In the genomic region with DNA sequence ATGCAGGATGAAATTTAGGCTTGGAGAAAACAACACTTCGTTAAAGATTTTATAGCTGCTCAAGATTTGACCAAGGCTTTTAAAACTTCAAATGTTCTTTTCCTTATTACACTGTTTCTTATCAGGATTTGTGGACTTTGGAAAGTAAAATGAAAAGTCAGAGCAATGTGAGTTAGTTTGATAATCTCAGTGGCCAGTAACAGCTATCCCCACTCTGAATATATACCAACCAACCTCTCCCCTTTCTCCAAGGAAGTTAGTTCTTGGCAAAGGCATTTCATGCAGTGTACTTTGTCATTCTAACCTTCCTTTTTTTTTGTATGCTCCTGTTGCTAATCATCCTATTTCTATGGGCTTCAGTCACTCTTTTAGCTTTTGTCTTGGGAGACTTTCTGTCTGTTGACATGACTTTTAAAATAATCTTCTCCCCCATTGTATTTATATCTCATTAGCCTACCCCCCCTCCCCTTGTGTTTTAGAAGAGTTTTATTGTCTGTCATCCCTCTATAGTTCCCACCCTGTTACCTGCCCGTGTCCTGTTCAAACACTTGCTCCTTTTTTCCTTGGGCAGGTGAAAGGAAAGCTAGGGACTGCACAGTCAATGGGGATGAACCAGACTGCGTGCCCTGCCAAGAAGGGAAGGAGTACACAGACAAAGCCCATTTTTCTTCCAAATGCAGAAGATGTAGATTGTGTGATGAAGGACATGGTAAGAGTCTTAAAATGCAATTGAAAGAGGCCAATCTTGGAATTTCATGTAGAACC, we compare ENCODE assay signal across 1 cellular context.
TF ChIP-seq lines count a peak whose summit lies in the region.

No MANE protein-coding gene starts in this region.

TF ChIP-seq in GM23338, 12 proteins besides CTCF, POLR2A, EP300 and RAD21 (continued from another document):
- TF ChIP-seq, protein P1, sequence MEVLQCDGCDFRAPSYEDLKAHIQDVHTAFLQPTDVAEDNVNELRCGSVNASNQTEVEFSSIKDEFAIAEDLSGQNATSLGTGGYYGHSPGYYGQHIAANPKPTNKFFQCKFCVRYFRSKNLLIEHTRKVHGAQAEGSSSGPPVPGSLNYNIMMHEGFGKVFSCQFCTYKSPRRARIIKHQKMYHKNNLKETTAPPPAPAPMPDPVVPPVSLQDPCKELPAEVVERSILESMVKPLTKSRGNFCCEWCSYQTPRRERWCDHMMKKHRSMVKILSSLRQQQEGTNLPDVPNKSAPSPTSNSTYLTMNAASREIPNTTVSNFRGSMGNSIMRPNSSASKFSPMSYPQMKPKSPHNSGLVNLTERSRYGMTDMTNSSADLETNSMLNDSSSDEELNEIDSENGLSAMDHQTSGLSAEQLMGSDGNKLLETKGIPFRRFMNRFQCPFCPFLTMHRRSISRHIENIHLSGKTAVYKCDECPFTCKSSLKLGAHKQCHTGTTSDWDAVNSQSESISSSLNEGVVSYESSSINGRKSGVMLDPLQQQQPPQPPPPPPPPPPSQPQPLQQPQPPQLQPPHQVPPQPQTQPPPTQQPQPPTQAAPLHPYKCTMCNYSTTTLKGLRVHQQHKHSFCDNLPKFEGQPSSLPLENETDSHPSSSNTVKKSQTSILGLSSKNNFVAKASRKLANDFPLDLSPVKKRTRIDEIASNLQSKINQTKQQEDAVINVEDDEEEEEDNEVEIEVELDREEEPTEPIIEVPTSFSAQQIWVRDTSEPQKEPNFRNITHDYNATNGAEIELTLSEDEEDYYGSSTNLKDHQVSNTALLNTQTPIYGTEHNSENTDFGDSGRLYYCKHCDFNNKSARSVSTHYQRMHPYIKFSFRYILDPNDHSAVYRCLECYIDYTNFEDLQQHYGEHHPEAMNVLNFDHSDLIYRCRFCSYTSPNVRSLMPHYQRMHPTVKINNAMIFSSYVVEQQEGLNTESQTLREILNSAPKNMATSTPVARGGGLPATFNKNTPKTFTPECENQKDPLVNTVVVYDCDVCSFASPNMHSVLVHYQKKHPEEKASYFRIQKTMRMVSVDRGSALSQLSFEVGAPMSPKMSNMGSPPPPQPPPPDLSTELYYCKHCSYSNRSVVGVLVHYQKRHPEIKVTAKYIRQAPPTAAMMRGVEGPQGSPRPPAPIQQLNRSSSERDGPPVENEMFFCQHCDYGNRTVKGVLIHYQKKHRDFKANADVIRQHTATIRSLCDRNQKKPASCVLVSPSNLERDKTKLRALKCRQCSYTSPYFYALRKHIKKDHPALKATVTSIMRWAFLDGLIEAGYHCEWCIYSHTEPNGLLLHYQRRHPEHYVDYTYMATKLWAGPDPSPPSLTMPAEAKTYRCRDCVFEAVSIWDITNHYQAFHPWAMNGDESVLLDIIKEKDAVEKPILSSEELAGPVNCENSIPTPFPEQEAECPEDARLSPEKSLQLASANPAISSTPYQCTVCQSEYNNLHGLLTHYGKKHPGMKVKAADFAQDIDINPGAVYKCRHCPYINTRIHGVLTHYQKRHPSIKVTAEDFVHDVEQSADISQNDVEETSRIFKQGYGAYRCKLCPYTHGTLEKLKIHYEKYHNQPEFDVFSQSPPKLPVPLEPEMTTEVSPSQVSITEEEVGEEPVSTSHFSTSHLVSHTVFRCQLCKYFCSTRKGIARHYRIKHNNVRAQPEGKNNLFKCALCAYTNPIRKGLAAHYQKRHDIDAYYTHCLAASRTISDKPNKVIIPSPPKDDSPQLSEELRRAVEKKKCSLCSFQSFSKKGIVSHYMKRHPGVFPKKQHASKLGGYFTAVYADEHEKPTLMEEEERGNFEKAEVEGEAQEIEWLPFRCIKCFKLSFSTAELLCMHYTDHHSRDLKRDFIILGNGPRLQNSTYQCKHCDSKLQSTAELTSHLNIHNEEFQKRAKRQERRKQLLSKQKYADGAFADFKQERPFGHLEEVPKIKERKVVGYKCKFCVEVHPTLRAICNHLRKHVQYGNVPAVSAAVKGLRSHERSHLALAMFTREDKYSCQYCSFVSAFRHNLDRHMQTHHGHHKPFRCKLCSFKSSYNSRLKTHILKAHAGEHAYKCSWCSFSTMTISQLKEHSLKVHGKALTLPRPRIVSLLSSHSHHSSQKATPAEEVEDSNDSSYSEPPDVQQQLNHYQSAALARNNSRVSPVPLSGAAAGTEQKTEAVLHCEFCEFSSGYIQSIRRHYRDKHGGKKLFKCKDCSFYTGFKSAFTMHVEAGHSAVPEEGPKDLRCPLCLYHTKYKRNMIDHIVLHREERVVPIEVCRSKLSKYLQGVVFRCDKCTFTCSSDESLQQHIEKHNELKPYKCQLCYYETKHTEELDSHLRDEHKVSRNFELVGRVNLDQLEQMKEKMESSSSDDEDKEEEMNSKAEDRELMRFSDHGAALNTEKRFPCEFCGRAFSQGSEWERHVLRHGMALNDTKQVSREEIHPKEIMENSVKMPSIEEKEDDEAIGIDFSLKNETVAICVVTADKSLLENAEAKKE (CRISPR knock-in tag; IDR thresholded peaks at IDR 0.05) = no peak
- no peak for TF ChIP-seq ZNF331 (CRISPR knock-in tag; IDR thresholded peaks at IDR 0.05; ENCODE audit: low read depth)
- TF ChIP-seq CREB1 (CRISPR knock-in tag; IDR thresholded peaks at IDR 0.05; ENCODE audit: low read depth) = no peak
- no peak for TF ChIP-seq NANOG (IDR thresholded peaks at IDR 0.05; ENCODE audit: borderline replicate concordance)
- no peak for TF ChIP-seq JUNB (IDR thresholded peaks at IDR 0.05; ENCODE audit: unreplicated experiment)
- TF ChIP-seq POLR2AphosphoS5 (IDR thresholded peaks at IDR 0.05; ENCODE audit: low read depth) = no peak
- TF ChIP-seq, protein P2, sequence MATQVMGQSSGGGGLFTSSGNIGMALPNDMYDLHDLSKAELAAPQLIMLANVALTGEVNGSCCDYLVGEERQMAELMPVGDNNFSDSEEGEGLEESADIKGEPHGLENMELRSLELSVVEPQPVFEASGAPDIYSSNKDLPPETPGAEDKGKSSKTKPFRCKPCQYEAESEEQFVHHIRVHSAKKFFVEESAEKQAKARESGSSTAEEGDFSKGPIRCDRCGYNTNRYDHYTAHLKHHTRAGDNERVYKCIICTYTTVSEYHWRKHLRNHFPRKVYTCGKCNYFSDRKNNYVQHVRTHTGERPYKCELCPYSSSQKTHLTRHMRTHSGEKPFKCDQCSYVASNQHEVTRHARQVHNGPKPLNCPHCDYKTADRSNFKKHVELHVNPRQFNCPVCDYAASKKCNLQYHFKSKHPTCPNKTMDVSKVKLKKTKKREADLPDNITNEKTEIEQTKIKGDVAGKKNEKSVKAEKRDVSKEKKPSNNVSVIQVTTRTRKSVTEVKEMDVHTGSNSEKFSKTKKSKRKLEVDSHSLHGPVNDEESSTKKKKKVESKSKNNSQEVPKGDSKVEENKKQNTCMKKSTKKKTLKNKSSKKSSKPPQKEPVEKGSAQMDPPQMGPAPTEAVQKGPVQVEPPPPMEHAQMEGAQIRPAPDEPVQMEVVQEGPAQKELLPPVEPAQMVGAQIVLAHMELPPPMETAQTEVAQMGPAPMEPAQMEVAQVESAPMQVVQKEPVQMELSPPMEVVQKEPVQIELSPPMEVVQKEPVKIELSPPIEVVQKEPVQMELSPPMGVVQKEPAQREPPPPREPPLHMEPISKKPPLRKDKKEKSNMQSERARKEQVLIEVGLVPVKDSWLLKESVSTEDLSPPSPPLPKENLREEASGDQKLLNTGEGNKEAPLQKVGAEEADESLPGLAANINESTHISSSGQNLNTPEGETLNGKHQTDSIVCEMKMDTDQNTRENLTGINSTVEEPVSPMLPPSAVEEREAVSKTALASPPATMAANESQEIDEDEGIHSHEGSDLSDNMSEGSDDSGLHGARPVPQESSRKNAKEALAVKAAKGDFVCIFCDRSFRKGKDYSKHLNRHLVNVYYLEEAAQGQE (IDR thresholded peaks at IDR 0.05; ENCODE audit: unreplicated experiment) = no peak
